Comparison of ENCODE assay signal across 33 cellular contexts in genomic region chr3:46470831-46471230, GRCh38. TPM values are rescaled to one million over a fixed set of nuclear protein-coding genes. Genes with fewer than 3 reads are reported as not detected.
"Had no signal": no experiment of that assay in that cellular context is flagged by ENCODE, and none has a peak within 500 bp of the region (broad histone marks: within the 10 kb centered on the region; RNA-seq: fewer than 3 reads in every experiment).

No MANE protein-coding gene starts in this region.

- DNase-seq: activated CD4-positive, alpha-beta memory T cell treated with anti-CD3 and anti-CD28 coated beads for 36 hours; activated CD4-positive, alpha-beta T cell treated with anti-CD3 and anti-CD28 coated beads, Interleukin-2, amount 10 ng/mL, durations not matched to agents 24 days and 14 days; activated CD4-positive, CD25-positive, alpha-beta regulatory T cell treated with anti-CD3 and anti-CD28 coated beads, Interleukin-2, amount 50 U/mL, for 72 hours; activated effector memory CD4-positive, alpha-beta T cell treated with anti-CD3 and anti-CD28 coated beads, Interleukin-2, amount 50 U/mL, for 16 hours; activated naive CD4-positive, alpha-beta T cell treated with anti-CD3 and anti-CD28 coated beads, Interleukin-2, amount 10 ng/mL, durations not matched to agents 7 days and 5 days; amygdala; dermis blood vessel endothelial cell; effector CD8-positive, alpha-beta T cell; erythroblast; gastrocnemius medialis; glutamatergic neuron; left ventricle myocardium superior; mucosa of descending colon; retina; small intestine; stimulated activated CD4-positive, alpha-beta T cell treated with anti-CD3 and anti-CD28 coated beads, Interleukin-4, amount 100 ng/mL, for 24 hours; uterus had no signal

- H3K36me3 Mint-ChIP-seq: activated naive CD4-positive, alpha-beta T cell treated with anti-CD3 and anti-CD28 coated beads, Interleukin-2, amount 10 ng/mL, durations not matched to agents 7 days and 5 days; stimulated activated effector memory CD8-positive, alpha-beta T cell treated with anti-CD3 and anti-CD28 coated beads, Interleukin-12 subunit alpha, Interleukin-12 subunit beta, amount 100 ng/mL, for 72 hours had no signal

- H3K27ac Mint-ChIP-seq: activated CD4-positive, alpha-beta memory T cell treated with anti-CD3 and anti-CD28 coated beads for 36 hours; activated CD4-positive, alpha-beta T cell treated with anti-CD3 and anti-CD28 coated beads, Interleukin-2, amount 10 ng/mL, durations not matched to agents 24 days and 14 days; activated naive CD4-positive, alpha-beta T cell treated with anti-CD3 and anti-CD28 coated beads, Interleukin-2, amount 10 ng/mL, durations not matched to agents 7 days and 5 days; nephron; stimulated activated effector memory CD8-positive, alpha-beta T cell treated with anti-CD3 and anti-CD28 coated beads, Interleukin-12 subunit alpha, Interleukin-12 subunit beta, amount 100 ng/mL, for 72 hours; stimulated activated naive CD8-positive, alpha-beta T cell treated with anti-CD3 and anti-CD28 coated beads, Interleukin-15, Interleukin-2, amounts not matched to agents 100 ng/mL and 50 ng/mL, for 24 hours; type B pancreatic cell had no signal

- H3K27me3 ChIP-seq: breast epithelium, gastrocnemius medialis, pancreas, sigmoid colon, uterus had no signal

- H3K4me1 ChIP-seq: breast epithelium, prostate gland, sigmoid colon, uterus had no signal

- H3K9me3 ChIP-seq: breast epithelium, gastrocnemius medialis, pancreas, prostate gland, sigmoid colon, uterus had no signal

- ATAC-seq: mucosa of descending colon had no signal

- H3K4me1 Mint-ChIP-seq: activated CD4-positive, alpha-beta T cell treated with anti-CD3 and anti-CD28 coated beads, Interleukin-2, amount 10 ng/mL, durations not matched to agents 24 days and 14 days; activated naive CD4-positive, alpha-beta T cell treated with anti-CD3 and anti-CD28 coated beads, Interleukin-2, amount 10 ng/mL, durations not matched to agents 7 days and 5 days; central memory CD8-positive, alpha-beta T cell; stimulated activated effector memory CD8-positive, alpha-beta T cell treated with anti-CD3 and anti-CD28 coated beads, Interleukin-12 subunit alpha, Interleukin-12 subunit beta, amount 100 ng/mL, for 72 hours had no signal

- H3K4me3 ChIP-seq: breast epithelium, gastrocnemius medialis, mucosa of descending colon, pancreas, prostate gland, sigmoid colon, thoracic aorta, uterus had no signal

- H3K36me3 ChIP-seq: breast epithelium, gastrocnemius medialis, pancreas, prostate gland, sigmoid colon, thoracic aorta, uterus had no signal

- H3K4me3 Mint-ChIP-seq: activated CD4-positive, alpha-beta memory T cell treated with anti-CD3 and anti-CD28 coated beads for 36 hours; activated CD4-positive, alpha-beta T cell treated with anti-CD3 and anti-CD28 coated beads, Interleukin-2, amount 10 ng/mL, durations not matched to agents 24 days and 14 days; activated naive CD4-positive, alpha-beta T cell treated with anti-CD3 and anti-CD28 coated beads, Interleukin-2, amount 10 ng/mL, durations not matched to agents 7 days and 5 days; central memory CD8-positive, alpha-beta T cell; nephron; stimulated activated effector memory CD8-positive, alpha-beta T cell treated with anti-CD3 and anti-CD28 coated beads, Interleukin-12 subunit alpha, Interleukin-12 subunit beta, amount 100 ng/mL, for 72 hours; stimulated activated naive CD8-positive, alpha-beta T cell treated with anti-CD3 and anti-CD28 coated beads, Interleukin-15, Interleukin-2, amounts not matched to agents 100 ng/mL and 50 ng/mL, for 24 hours; type B pancreatic cell had no signal

- H3K27ac ChIP-seq: prostate gland, sigmoid colon, thoracic aorta, uterus, VCaP had no signal

RNA-seq across cellular contexts. Expression of gene LTF, which starts 6.1 kb away (rescaled TPM):
- total RNA-seq: activated CD4-positive, alpha-beta memory T cell treated with anti-CD3 and anti-CD28 coated beads for 36 hours; activated CD4-positive, alpha-beta T cell treated with anti-CD3 and anti-CD28 coated beads, Interleukin-2, amount 10 ng/mL, durations not matched to agents 24 days and 14 days; T-helper 1 cell treated with Interleukin-12 subunit alpha and Interleukin-12 subunit beta and Interleukin-4 antibody, amounts not matched to agents 30 ng/mL and 1 ng/mL, for 36 hours had no signal

RNA-seq across cellular contexts. Expression of gene RTP3, which starts 26.9 kb away (rescaled TPM):
- total RNA-seq: activated CD4-positive, alpha-beta memory T cell treated with anti-CD3 and anti-CD28 coated beads for 36 hours; activated CD4-positive, alpha-beta T cell treated with anti-CD3 and anti-CD28 coated beads, Interleukin-2, amount 10 ng/mL, durations not matched to agents 24 days and 14 days; breast epithelium; dermis blood vessel endothelial cell; gastrocnemius medialis; left ventricle myocardium superior; lung microvascular endothelial cell; mesenteric fat pad; mucosa of descending colon; myocyte; pancreas; sigmoid colon; subcutaneous adipose tissue; T-helper 1 cell treated with Interleukin-12 subunit alpha and Interleukin-12 subunit beta and Interleukin-4 antibody, amounts not matched to agents 30 ng/mL and 1 ng/mL, for 36 hours; thoracic aorta; uterus had no signal
